In the genomic region with DNA sequence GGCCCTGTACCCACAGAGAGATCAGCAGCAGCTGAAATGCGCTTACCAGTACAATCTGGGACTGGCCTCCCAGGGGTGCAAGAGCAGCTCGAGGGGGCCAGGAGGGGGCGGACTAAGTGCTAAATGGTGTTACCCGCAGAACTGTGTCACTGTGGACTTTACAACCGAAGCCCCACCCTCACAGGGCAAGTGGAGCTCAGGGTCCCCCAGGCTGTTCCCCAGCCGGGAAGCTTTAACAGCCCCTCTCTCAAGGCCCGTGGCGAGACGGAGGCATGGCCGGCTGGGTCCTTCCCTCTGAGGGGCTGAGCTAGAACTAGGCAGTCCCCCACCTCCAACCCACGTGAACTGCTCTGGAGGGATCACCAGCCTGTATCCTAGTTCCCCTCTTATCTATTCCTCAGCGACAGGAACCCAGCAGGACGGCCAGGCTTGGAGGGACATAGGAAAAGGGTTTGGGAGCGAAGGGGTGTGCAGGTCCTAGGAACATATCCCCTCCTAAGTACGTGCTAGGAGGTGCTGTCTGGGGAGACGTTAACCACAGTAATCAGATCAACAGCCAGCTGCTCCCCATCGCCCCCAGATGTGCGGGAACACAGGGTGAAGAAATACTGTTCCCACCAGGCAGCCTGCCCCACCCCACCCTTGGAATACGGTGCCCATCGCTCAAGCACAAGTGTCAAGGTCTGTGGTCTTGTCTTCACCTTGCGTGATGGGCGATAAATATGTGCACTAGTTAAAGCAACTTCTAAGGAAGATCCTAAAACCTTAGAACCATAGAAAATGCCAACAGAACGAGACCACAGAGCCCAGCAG, we compare ENCODE assay signal across 10 cellular contexts. TPM values are rescaled to one million over a fixed set of nuclear protein-coding genes. Genes with fewer than 3 reads are reported as not detected.
DNase-seq lines count a peak whose midpoint lies in the region; ATAC-seq and TF ChIP-seq lines count a peak whose summit lies in the region.
"Had no signal": no experiment of that assay in that cellular context is flagged by ENCODE, and none has a peak within 500 bp of the region (broad histone marks: within the 10 kb centered on the region; RNA-seq: fewer than 3 reads in every experiment).

No MANE protein-coding gene starts in this region.

- no peaks in the 10 kb centered on the region for H3K27me3 ChIP-seq in HUES6 (ENCODE audit: control insufficient read depth, insufficient read depth, low read length)
- H3K27me3 ChIP-seq: neutrophil had no signal

- no peak for TF ChIP-seq CTCF in fibroblast of the aortic adventitia (IDR thresholded peaks at IDR 0.05; ENCODE audit: insufficient read depth, low read length)

- H3K4me3 ChIP-seq in HUES6 (ENCODE audit: low read depth, low read length) (no peak overlapping the region), fibroblast of the aortic adventitia (ENCODE audit: low read depth, low read length) (no peak overlapping the region)

- peaks cover 81% of the 10 kb centered on the region for H3K4me1 Mint-ChIP-seq in activated CD8-positive, alpha-beta memory T cell treated with anti-CD3 and anti-CD28 coated beads, Interleukin-2, amount 10 ng/mL, durations not matched to agents 7 days and 5 days

- H3K36me3 Mint-ChIP-seq in activated CD8-positive, alpha-beta memory T cell treated with anti-CD3 and anti-CD28 coated beads, Interleukin-2, amount 10 ng/mL, durations not matched to agents 7 days and 5 days = peaks cover 21% of the 10 kb centered on the region

- no peaks in the 10 kb centered on the region for H3K9me3 ChIP-seq in HUES6 (ENCODE audit: control insufficient read depth, insufficient read depth, low read depth, low read length)
- H3K9me3 ChIP-seq: neutrophil had no signal

- DNase-seq in activated CD8-positive, alpha-beta memory T cell treated with anti-CD3 and anti-CD28 coated beads, Interleukin-2, amount 10 ng/mL, durations not matched to agents 7 days and 5 days = peak; percentile 69
- DNase-seq in fibroblast of the aortic adventitia (ENCODE audit: low read depth) (peak; percentile 22), occipital lobe (lab: John Stamatoyannopoulos, UW) (no peak), epidermal melanocyte (ENCODE audit: insufficient read length, low spot score) (no peak), GF-D8 (lab: John Stamatoyannopoulos, UW) (no peak)
- peak; percentile 49 to 52 for DNase-seq in stimulated activated CD8-positive, alpha-beta memory T cell treated with anti-CD3 and anti-CD28 coated beads, Interleukin-15, amount 100 ng/mL, for 4 hours (ENCODE audit: low read depth in 2 of 2)
- DNase-seq: MM.1S had no signal

- peak; percentile 5 for ATAC-seq in activated CD8-positive, alpha-beta memory T cell treated with anti-CD3 and anti-CD28 coated beads, Interleukin-2, amount 10 ng/mL, durations not matched to agents 7 days and 5 days
- ATAC-seq in GM21423 (IDR thresholded peaks at IDR 0.05; ENCODE audit: unreplicated experiment) = no peak

- H3K27ac Mint-ChIP-seq in activated CD8-positive, alpha-beta memory T cell treated with anti-CD3 and anti-CD28 coated beads, Interleukin-2, amount 10 ng/mL, durations not matched to agents 7 days and 5 days = peak overlapping the region; percentile 92

- H3K27ac ChIP-seq in HUES6 (ENCODE audit: low read depth, low read length) = no peak overlapping the region

- CTCF ChIA-PET in activated CD8-positive, alpha-beta memory T cell treated with anti-CD3 and anti-CD28 coated beads, Interleukin-2, amount 10 ng/mL, durations not matched to agents 7 days and 5 days (lab: Charles Lee) = interaction anchor here (0.6 to 1.7 kb wide), 7 partner anchors 8 to 136 kb away, joined by 3 to 6 read pairs (median 4); a partner anchor contains a TSS

- peaks cover 63% of the 10 kb centered on the region for H3K4me1 ChIP-seq in HUES6 (ENCODE audit: control insufficient read depth, insufficient read depth, low read length)

- H3K9ac ChIP-seq in HUES6 (ENCODE audit: low read length) = peak overlapping the region; percentile 52

- H3K9me3 Mint-ChIP-seq in activated CD8-positive, alpha-beta memory T cell treated with anti-CD3 and anti-CD28 coated beads, Interleukin-2, amount 10 ng/mL, durations not matched to agents 7 days and 5 days (ENCODE audit: low read depth) = no peaks in the 10 kb centered on the region

- H3K27me3 Mint-ChIP-seq in activated CD8-positive, alpha-beta memory T cell treated with anti-CD3 and anti-CD28 coated beads, Interleukin-2, amount 10 ng/mL, durations not matched to agents 7 days and 5 days = no peaks in the 10 kb centered on the region

- peaks cover 19% of the 10 kb centered on the region for H3K36me3 ChIP-seq in HUES6 (ENCODE audit: control insufficient read depth, insufficient read depth, low read length)

- no peak overlapping the region for H3K4me3 Mint-ChIP-seq in activated CD8-positive, alpha-beta memory T cell treated with anti-CD3 and anti-CD28 coated beads, Interleukin-2, amount 10 ng/mL, durations not matched to agents 7 days and 5 days

RNA-seq across cellular contexts. Expression of a gene that starts 24.4 kb away (rescaled TPM):
- 10 to 100 TPM; 55.8 to 68.8 TPM for total RNA-seq in activated CD8-positive, alpha-beta memory T cell treated with anti-CD3 and anti-CD28 coated beads, Interleukin-2, amount 10 ng/mL, durations not matched to agents 7 days and 5 days
- 13.8 and 21.7 TPM in 2 replicates for total RNA-seq in fibroblast of the aortic adventitia (ENCODE audit: low replicate concordance)
- 38.8 TPM for total RNA-seq in occipital lobe

RNA-seq across cellular contexts. Expression of a gene that starts 52.5 kb away (rescaled TPM):
- total RNA-seq in activated CD8-positive, alpha-beta memory T cell treated with anti-CD3 and anti-CD28 coated beads, Interleukin-2, amount 10 ng/mL, durations not matched to agents 7 days and 5 days = not detected
- total RNA-seq in fibroblast of the aortic adventitia (ENCODE audit: low replicate concordance) (not detected in 2 replicates), occipital lobe (0.62 TPM)

Comparison
In these comparisons a context has a peak if more than half of its experiments do, and no peak if none do; other contexts are left out.
1. DNase-seq: peak in activated CD8-positive, alpha-beta memory T cell treated with anti-CD3 and anti-CD28 coated beads, Interleukin-2, amount 10 ng/mL, durations not matched to agents 7 days and 5 days (single experiment), fibroblast of the aortic adventitia (single experiment) and stimulated activated CD8-positive, alpha-beta memory T cell treated with anti-CD3 and anti-CD28 coated beads, Interleukin-15, amount 100 ng/mL, for 4 hours (2 of 2); none in occipital lobe (single experiment), epidermal melanocyte (single experiment) and GF-D8 (single experiment).